ENCODE assay signal across 8 cellular contexts in the genomic region with DNA sequence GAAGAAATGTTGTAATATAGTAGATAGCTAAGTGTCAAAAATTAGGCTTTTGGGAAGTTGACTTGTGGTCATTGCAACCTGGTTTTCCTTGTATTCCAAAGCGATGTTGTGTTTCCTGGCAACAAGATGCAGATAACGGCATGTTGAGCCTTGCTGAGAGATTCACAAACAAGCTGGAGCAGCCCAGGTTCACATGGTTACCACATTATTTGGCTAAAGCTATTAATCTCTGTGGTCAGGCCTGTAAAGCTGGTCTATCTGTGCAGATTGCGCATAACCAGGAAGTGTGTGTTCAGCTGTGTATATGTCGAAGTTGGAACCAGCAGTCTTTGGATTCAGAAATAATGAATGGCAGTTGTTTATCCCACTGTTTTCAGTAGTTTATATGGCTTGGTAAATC. TPM values are rescaled to one million over a fixed set of nuclear protein-coding genes. Genes with fewer than 3 reads are reported as not detected.
DNase-seq lines count a peak whose midpoint lies in the region; ATAC-seq and TF ChIP-seq lines count a peak whose summit lies in the region.

No MANE protein-coding gene starts in this region.

- H3K27ac ChIP-seq in PC-9 (no peak overlapping the region), neuronal stem cell (replicated peaks; ENCODE audit: low read length) (no peak overlapping the region)

- peak; percentile 64 for ATAC-seq in GM21515 (IDR thresholded peaks at IDR 0.05; ENCODE audit: unreplicated experiment)

- H3K4ac ChIP-seq in neuronal stem cell (ENCODE audit: low read length): no peak overlapping the region

- H2BK120ac ChIP-seq in neuronal stem cell (ENCODE audit: low read depth, low read length): no peak overlapping the region

- no peaks in the 10 kb centered on the region for H3K9me3 ChIP-seq in PC-9 (ENCODE audit: insufficient read depth, low read depth)
- no peaks in the 10 kb centered on the region for H3K9me3 ChIP-seq in neuronal stem cell (replicated peaks in 1 of 2; ENCODE audit: control insufficient read depth in 2 of 2, insufficient read depth in 1 of 2, low read depth in 1 of 2, low read length in 2 of 2)

- H4K8ac ChIP-seq in neuronal stem cell (ENCODE audit: low read depth, low read length): no peak overlapping the region

- POLR2A ChIA-PET in PC-9 (lab: Charles Lee; ENCODE audit: unreplicated experiment): interaction anchor here (0.5 kb wide), 1 partner anchor 75 kb away, joined by 22 read pairs; no protein-coding TSS in a partner anchor

- H3K4me2 ChIP-seq in PC-9 (peak overlapping the region; percentile 53), neuronal stem cell (ENCODE audit: insufficient read depth, low read length, poor library complexity, severe bottlenecking) (no peak overlapping the region)

- H2BK12ac ChIP-seq in neuronal stem cell (ENCODE audit: low read length): no peak overlapping the region

- H3K23ac ChIP-seq in neuronal stem cell (ENCODE audit: low read depth, low read length, poor library complexity): no peak overlapping the region

- no TSS peak for BruUV-seq in PC-9 (replicated peaks; lab: Mats Ljungman, UMichigan)

- no peak for TF ChIP-seq CTCF in PC-9 (conservative IDR thresholded peaks at IDR 0.05)
- no peak for TF ChIP-seq CTCF in epithelial cell of esophagus (IDR thresholded peaks at IDR 0.05; ENCODE audit: insufficient read depth, low read depth, low read length, missing control alignments)

- no peak overlapping the region for H2AK5ac ChIP-seq in neuronal stem cell (ENCODE audit: low read depth, low read length)

- H4K20me1 ChIP-seq in PC-9 (ENCODE audit: insufficient read depth): peaks cover 93% of the 10 kb centered on the region

- CTCF ChIA-PET in PC-9 (lab: Charles Lee): no interaction called here

- peaks cover 100% of the 10 kb centered on the region for H3K79me2 ChIP-seq in PC-9 (ENCODE audit: low read depth)

- peaks cover 78% of the 10 kb centered on the region for H3K36me3 ChIP-seq in PC-9 (ENCODE audit: low read depth)
- peaks cover 12 to 45% of the 10 kb centered on the region in 2 donors for H3K36me3 ChIP-seq in neuronal stem cell (replicated peaks in 1 of 2; ENCODE audit: control insufficient read depth in 2 of 2, insufficient read depth in 2 of 2, low read length in 2 of 2)

- no peaks in the 10 kb centered on the region for H3K9me2 ChIP-seq in PC-9 (ENCODE audit: insufficient read depth)

- H3K4me3 ChIP-seq in PC-9 (no peak overlapping the region), epithelial cell of esophagus (ENCODE audit: low read length) (peak overlapping the region; percentile 25), neuronal stem cell (ENCODE audit: low read length in 2 of 2) (no peak overlapping the region)

- H3K79me1 ChIP-seq in neuronal stem cell (ENCODE audit: low read depth, low read length): peaks cover 2% of the 10 kb centered on the region

- no peak overlapping the region for H2BK5ac ChIP-seq in neuronal stem cell (ENCODE audit: low read length)

- H2AFZ ChIP-seq in PC-9: no peak overlapping the region
- H2AFZ ChIP-seq in neuronal stem cell (ENCODE audit: low read length): no peak overlapping the region

- H3K4me1 ChIP-seq in PC-9 (replicated peaks; ENCODE audit: insufficient read depth) (peaks cover 99% of the 10 kb centered on the region), neuronal stem cell (ENCODE audit: control insufficient read depth in 2 of 2, insufficient read depth in 1 of 2, low read depth in 1 of 2, low read length in 2 of 2) (peaks cover 6 to 15% of the 10 kb centered on the region in 2 donors)

- intact Hi-C loops in PC-9 (cut with micrococcal nuclease; ENCODE audit: unreplicated experiment): no loop called here

- no peak overlapping the region for H3K9ac ChIP-seq in neuronal stem cell (ENCODE audit: low read depth, low read length, poor library complexity)

- DNase-seq in GF-D8 (lab: John Stamatoyannopoulos, UW) (peak; percentile 86), HPDE6-E6E7 (ENCODE audit: extremely low spot score) (peak; percentile 67), PC-9 (peak; percentile 62 to 99), epithelial cell of esophagus (ENCODE audit: low read depth) (peak; percentile 99), neuronal stem cell (ENCODE audit: low spot score) (peak; percentile 18), midbrain (lab: John Stamatoyannopoulos, UW) (no peak)
- DNase-seq in activated naive CD4-positive, alpha-beta T cell (lab: John Stamatoyannopoulos, UW): no peak

- H4K91ac ChIP-seq in neuronal stem cell (ENCODE audit: low read depth, low read length, poor library complexity): no peak overlapping the region

- no peak overlapping the region for H2BK15ac ChIP-seq in neuronal stem cell (ENCODE audit: low read length)

- peaks cover 20% of the 10 kb centered on the region for H3F3A ChIP-seq in PC-9 (ENCODE audit: insufficient read depth, low read depth)

- H3K27me3 ChIP-seq in PC-9 (ENCODE audit: insufficient read depth, low read depth) (no peaks in the 10 kb centered on the region), neuronal stem cell (ENCODE audit: control insufficient read depth in 3 of 3, insufficient read depth in 3 of 3, low read depth in 1 of 3, low read length in 3 of 3) (no peaks in the 10 kb centered on the region)

- no peak overlapping the region for H3K18ac ChIP-seq in neuronal stem cell (ENCODE audit: low read length)

- H3K14ac ChIP-seq in neuronal stem cell (ENCODE audit: low read length): no peak overlapping the region

- no CpG with 5 or more reads among the region's 4 CpGs for whole genome bisulfite sequencing in neuronal stem cell (ENCODE audit: extremely low coverage in 2 of 2, insufficient read length in 2 of 2, insufficient replicate concordance in 1 of 2), 2 donors

RNA-seq across cellular contexts. Expression of gene TIPARP, which starts 6.6 kb away (rescaled TPM):
- 30.3 and 35.0 TPM in 2 replicates for total RNA-seq in PC-9 (2021)
- 4.3 TPM for polyA plus RNA-seq in neuronal stem cell (2013, experiment 1 of 2)
- polyA plus RNA-seq in neuronal stem cell (2013, experiment 2 of 2): 4.8 TPM

Comparison
In these comparisons a context has a peak if more than half of its experiments do, and no peak if none do; other contexts are left out.
1. DNase-seq: peak in GF-D8 (single experiment), HPDE6-E6E7 (single experiment), PC-9 (2 of 2), epithelial cell of esophagus (single experiment) and neuronal stem cell (single experiment); none in midbrain (single experiment) and activated naive CD4-positive, alpha-beta T cell (0 of 4).